In genomic region chr12:29025936-29026335, GRCh38 we compare ENCODE assay signal across 36 cellular contexts.
"Had no signal": no experiment of that assay in that cellular context is flagged by ENCODE, and none has a peak within 500 bp of the region (broad histone marks: within the 10 kb centered on the region; RNA-seq: fewer than 3 reads in every experiment).

No MANE protein-coding gene starts in this region.

- H3K4me1 ChIP-seq: pancreas, prostate gland, stomach, thyroid gland, upper lobe of left lung had no signal

- H3K27ac ChIP-seq: brain microvascular endothelial cell, pancreas, prostate gland, skin epidermis, stomach, thyroid gland, upper lobe of left lung, vagina had no signal

- H3K27me3 ChIP-seq: brain microvascular endothelial cell, stomach, thyroid gland, upper lobe of left lung, vagina had no signal

- H3K4me1 Mint-ChIP-seq: naive B cell; neural crest cell; stimulated activated effector memory CD8-positive, alpha-beta T cell treated with anti-CD3 and anti-CD28 coated beads, Interleukin-12 subunit alpha, Interleukin-12 subunit beta, amount 100 ng/mL, for 72 hours had no signal

- H3K27me3 Mint-ChIP-seq: dendritic cell treated with granulocyte-macrophage colony-stimulating factor and Interleukin-4, amounts not matched to agents 40 ng/mL and 50 ng/mL, for 4 days; naive B cell had no signal

- H3K4me3 ChIP-seq: pancreas, prostate gland, skin epidermis, stomach, thyroid gland, upper lobe of left lung, vagina had no signal

- H3K36me3 Mint-ChIP-seq: mesothelial cell of epicardium; naive B cell; stimulated activated effector memory CD8-positive, alpha-beta T cell treated with anti-CD3 and anti-CD28 coated beads, Interleukin-12 subunit alpha, Interleukin-12 subunit beta, amount 100 ng/mL, for 72 hours had no signal

- H3K9me3 Mint-ChIP-seq: activated naive CD4-positive, alpha-beta T cell treated with anti-CD3 and anti-CD28 coated beads for 36 hours; activated T-helper 1 cell treated with anti-CD3 and anti-CD28 coated beads, Interleukin-12 subunit alpha, Interleukin-12 subunit beta, Interleukin-2, Interleukin-4 antibody, amounts not matched to agents 30 ng/mL and 10 ng/mL and 1 ng/mL, durations not matched to agents 14 hours and 24 hours and 36 hours; dendritic cell treated with granulocyte-macrophage colony-stimulating factor and Interleukin-4, amounts not matched to agents 40 ng/mL and 50 ng/mL, for 4 days; endodermal cell; mesothelial cell of epicardium; neural crest cell; stimulated activated effector memory CD8-positive, alpha-beta T cell treated with anti-CD3 and anti-CD28 coated beads, Interleukin-12 subunit alpha, Interleukin-12 subunit beta, amount 100 ng/mL, for 72 hours had no signal

- ATAC-seq: esophagus mucosa; pancreas; sciatic nerve; stimulated activated effector memory CD8-positive, alpha-beta T cell treated with anti-CD3 and anti-CD28 coated beads, Interleukin-12 subunit alpha, Interleukin-12 subunit beta, amount 100 ng/mL, for 72 hours; T-helper 17 cell had no signal

- H3K9me3 ChIP-seq: pancreas, prostate gland, stomach, thyroid gland, upper lobe of left lung, vagina had no signal

- H3K36me3 ChIP-seq: brain microvascular endothelial cell, pancreas, prostate gland, stomach, thyroid gland, upper lobe of left lung, vagina had no signal

- H3K27ac Mint-ChIP-seq: activated naive CD4-positive, alpha-beta T cell treated with anti-CD3 and anti-CD28 coated beads for 36 hours; activated T-helper 1 cell treated with anti-CD3 and anti-CD28 coated beads, Interleukin-12 subunit alpha, Interleukin-12 subunit beta, Interleukin-2, Interleukin-4 antibody, amounts not matched to agents 30 ng/mL and 10 ng/mL and 1 ng/mL, durations not matched to agents 14 hours and 24 hours and 36 hours; dendritic cell treated with granulocyte-macrophage colony-stimulating factor and Interleukin-4, amounts not matched to agents 40 ng/mL and 50 ng/mL, for 4 days; endodermal cell; mesothelial cell of epicardium; naive B cell; stimulated activated effector memory CD8-positive, alpha-beta T cell treated with anti-CD3 and anti-CD28 coated beads, Interleukin-12 subunit alpha, Interleukin-12 subunit beta, amount 100 ng/mL, for 72 hours; T-helper 17 cell had no signal

- H3K4me3 Mint-ChIP-seq: activated naive CD4-positive, alpha-beta T cell treated with anti-CD3 and anti-CD28 coated beads for 36 hours; activated T-helper 1 cell treated with anti-CD3 and anti-CD28 coated beads, Interleukin-12 subunit alpha, Interleukin-12 subunit beta, Interleukin-2, Interleukin-4 antibody, amounts not matched to agents 30 ng/mL and 10 ng/mL and 1 ng/mL, durations not matched to agents 14 hours and 24 hours and 36 hours; dendritic cell treated with granulocyte-macrophage colony-stimulating factor and Interleukin-4, amounts not matched to agents 40 ng/mL and 50 ng/mL, for 4 days; endodermal cell; mesothelial cell of epicardium; naive B cell; neural crest cell; stimulated activated effector memory CD8-positive, alpha-beta T cell treated with anti-CD3 and anti-CD28 coated beads, Interleukin-12 subunit alpha, Interleukin-12 subunit beta, amount 100 ng/mL, for 72 hours; T-helper 17 cell had no signal

- DNase-seq: activated CD4-positive, alpha-beta T cell treated with anti-CD3 and anti-CD28 coated beads for 4 hours; activated CD4-positive, alpha-beta T cell treated with anti-CD3 and anti-CD28 coated beads, Interleukin-2, amount 50 U/mL, for 4 hours; activated CD4-positive, CD25-positive, alpha-beta regulatory T cell; activated CD8-positive, alpha-beta memory T cell treated with anti-CD3 and anti-CD28 coated beads, Interleukin-2, amount 50 U/mL, for 4 hours; activated effector memory CD4-positive, alpha-beta T cell treated with anti-CD3 and anti-CD28 coated beads, Interleukin-2, amount 50 U/mL, for 16 hours; activated naive CD4-positive, alpha-beta T cell treated with anti-CD3 and anti-CD28 coated beads for 36 hours; activated T-cell treated with anti-CD3 and anti-CD28 coated beads, Interleukin-2, amount 50 U/mL, for 1 hour; amniotic stem cell; brain microvascular endothelial cell; caudate nucleus; endodermal cell; foreskin fibroblast; head of caudate nucleus; hippocampal formation; kidney; naive B cell; nucleus accumbens; pancreas; retina; stimulated activated CD4-positive, alpha-beta T cell treated with anti-CD3 and anti-CD28 coated beads, Interleukin-12 subunit alpha, Interleukin-12 subunit beta, amount 100 ng/mL, for 4 hours; stimulated activated CD4-positive, alpha-beta T cell treated with anti-CD3 and anti-CD28 coated beads, Interleukin-4, amount 100 ng/mL, for 24 hours; stomach; T-helper 17 cell; T1000; thyroid gland; upper lobe of left lung had no signal
